Comparison of ENCODE assay signal across 3 cellular contexts in the genomic region with DNA sequence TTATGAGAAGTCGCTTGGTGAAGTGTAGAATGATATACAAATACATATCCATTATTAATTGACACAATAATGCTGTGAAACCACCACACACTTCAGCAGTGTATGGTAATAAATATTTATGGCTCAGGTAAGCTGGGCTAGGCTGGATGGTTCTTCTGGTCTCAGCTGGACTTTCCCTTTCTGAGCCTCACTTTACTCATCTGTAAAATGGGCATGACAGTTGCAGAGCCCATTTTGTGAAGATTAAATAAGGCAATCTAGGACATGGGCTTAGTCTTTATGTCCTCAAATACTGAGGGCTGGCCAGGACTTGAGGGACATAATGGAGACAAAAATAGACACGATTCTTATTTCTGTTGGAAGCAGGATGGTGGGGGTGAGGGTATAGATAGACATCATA.
A peak's percentile ranks its signal among the peaks of the same experiment; 100 is the strongest.
TF ChIP-seq lines count a peak whose summit lies in the region.

No MANE protein-coding gene starts in this region.

TF ChIP-seq in K562, 482 proteins besides CTCF, POLR2A, EP300 and RAD21:
- TF ChIP-seq TEAD2 (tag; IDR thresholded peaks at IDR 0.05): no peak
- TF ChIP-seq BHLHE40 (IDR thresholded peaks at IDR 0.05; ENCODE audit: low read length): no peak
- TF ChIP-seq NRF1 (conservative IDR thresholded peaks at IDR 0.05 in 1 of 2, IDR thresholded peaks at IDR 0.05 in 1 of 2): no peak
- TF ChIP-seq RBM25 (IDR thresholded peaks at IDR 0.05; ENCODE audit: low read depth, low read length, severe bottlenecking): peak; percentile 51

TF ChIP-seq in H1, 55 proteins besides CTCF, POLR2A, EP300 and RAD21:
- TF ChIP-seq KDM1A (IDR thresholded peaks at IDR 0.05; ENCODE audit: borderline replicate concordance, low read length) (0 out of 2 replicates have a peak, but pooled peaks have one; percentile 28), KDM4A (IDR thresholded peaks at IDR 0.05; ENCODE audit: low read depth, low read length, severe bottlenecking) (no peak)
TF ChIP-seq in H1: peak in this region for 1.

TF ChIP-seq in neural cell, 6 proteins besides CTCF, POLR2A, EP300 and RAD21:
- TF ChIP-seq TAF1 (IDR thresholded peaks at IDR 0.05; ENCODE audit: low read depth) (no peak), MXI1 (conservative IDR thresholded peaks at IDR 0.05; ENCODE audit: poor library complexity, severe bottlenecking) (no peak), EZH2 (IDR thresholded peaks at IDR 0.05; ENCODE audit: borderline replicate concordance, insufficient read depth, low read length, poor library complexity, severe bottlenecking) (no peak)
- TF ChIP-seq, protein P1, sequence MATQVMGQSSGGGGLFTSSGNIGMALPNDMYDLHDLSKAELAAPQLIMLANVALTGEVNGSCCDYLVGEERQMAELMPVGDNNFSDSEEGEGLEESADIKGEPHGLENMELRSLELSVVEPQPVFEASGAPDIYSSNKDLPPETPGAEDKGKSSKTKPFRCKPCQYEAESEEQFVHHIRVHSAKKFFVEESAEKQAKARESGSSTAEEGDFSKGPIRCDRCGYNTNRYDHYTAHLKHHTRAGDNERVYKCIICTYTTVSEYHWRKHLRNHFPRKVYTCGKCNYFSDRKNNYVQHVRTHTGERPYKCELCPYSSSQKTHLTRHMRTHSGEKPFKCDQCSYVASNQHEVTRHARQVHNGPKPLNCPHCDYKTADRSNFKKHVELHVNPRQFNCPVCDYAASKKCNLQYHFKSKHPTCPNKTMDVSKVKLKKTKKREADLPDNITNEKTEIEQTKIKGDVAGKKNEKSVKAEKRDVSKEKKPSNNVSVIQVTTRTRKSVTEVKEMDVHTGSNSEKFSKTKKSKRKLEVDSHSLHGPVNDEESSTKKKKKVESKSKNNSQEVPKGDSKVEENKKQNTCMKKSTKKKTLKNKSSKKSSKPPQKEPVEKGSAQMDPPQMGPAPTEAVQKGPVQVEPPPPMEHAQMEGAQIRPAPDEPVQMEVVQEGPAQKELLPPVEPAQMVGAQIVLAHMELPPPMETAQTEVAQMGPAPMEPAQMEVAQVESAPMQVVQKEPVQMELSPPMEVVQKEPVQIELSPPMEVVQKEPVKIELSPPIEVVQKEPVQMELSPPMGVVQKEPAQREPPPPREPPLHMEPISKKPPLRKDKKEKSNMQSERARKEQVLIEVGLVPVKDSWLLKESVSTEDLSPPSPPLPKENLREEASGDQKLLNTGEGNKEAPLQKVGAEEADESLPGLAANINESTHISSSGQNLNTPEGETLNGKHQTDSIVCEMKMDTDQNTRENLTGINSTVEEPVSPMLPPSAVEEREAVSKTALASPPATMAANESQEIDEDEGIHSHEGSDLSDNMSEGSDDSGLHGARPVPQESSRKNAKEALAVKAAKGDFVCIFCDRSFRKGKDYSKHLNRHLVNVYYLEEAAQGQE (IDR thresholded peaks at IDR 0.05; ENCODE audit: borderline replicate concordance): no peak
